8 cellular contexts compared by ENCODE assay signal in genomic region chr1:34742667-34743270, GRCh38. TPM values are rescaled to one million over a fixed set of nuclear protein-coding genes. Genes with fewer than 3 reads are reported as not detected.
DNase-seq lines count a peak whose midpoint lies in the region; ATAC-seq and TF ChIP-seq lines count a peak whose summit lies in the region.

No MANE protein-coding gene starts in this region.

- no peaks in the 10 kb centered on the region for H3K36me3 Mint-ChIP-seq in activated T-cell treated with anti-CD3 and anti-CD28 coated beads, Interleukin-2, amount 50 U/mL, for 24 hours (ENCODE audit: low read depth)
- no peaks in the 10 kb centered on the region for H3K36me3 Mint-ChIP-seq in nephron progenitor cell (ENCODE audit: low read depth)
- H3K36me3 Mint-ChIP-seq in stimulated activated naive B cell treated with anti-CD40 and anti-IgM and Interleukin-4, amounts not matched to agents 10 μg/mL and 1 μg/mL and 100 μg/mL, for 72 hours, result no peaks in the 10 kb centered on the region

- H4K5ac ChIP-seq in IMR-90 (ENCODE audit: low read depth, low read length), result no peak overlapping the region

- TF ChIP-seq RAD21 in IMR-90 (IDR thresholded peaks at IDR 0.05; ENCODE audit: low read length), result peak; percentile 83

- H3K9me3 Mint-ChIP-seq in activated T-cell treated with anti-CD3 and anti-CD28 coated beads, Interleukin-2, amount 50 U/mL, for 24 hours, result no peaks in the 10 kb centered on the region
- no peaks in the 10 kb centered on the region for H3K9me3 Mint-ChIP-seq in nephron progenitor cell
- H3K9me3 Mint-ChIP-seq in stimulated activated naive B cell treated with anti-CD40 and anti-IgM and Interleukin-4, amounts not matched to agents 10 μg/mL and 1 μg/mL and 100 μg/mL, for 72 hours, result no peaks in the 10 kb centered on the region

- H3K23ac ChIP-seq in IMR-90 (ENCODE audit: low read depth, low read length), result no peak overlapping the region

- in situ Hi-C loops in IMR-90 (cut with MboI; ENCODE audit: low sequenced_read_pairs), result loop anchor here (10.0 kb wide), 1 partner anchor 1108 kb away; no protein-coding TSS in a partner anchor

- H3K4me1 ChIP-seq in IMR-90 (ENCODE audit: control insufficient read depth, insufficient read depth, low read length) (no peaks in the 10 kb centered on the region), PC-9 (replicated peaks; ENCODE audit: insufficient read depth) (no peaks in the 10 kb centered on the region)

- H3F3A ChIP-seq in PC-9 (ENCODE audit: insufficient read depth, low read depth), result no peaks in the 10 kb centered on the region

- no peak overlapping the region for H2BK15ac ChIP-seq in IMR-90 (ENCODE audit: low read depth, low read length)

- H3K27me3 Mint-ChIP-seq in activated T-cell treated with anti-CD3 and anti-CD28 coated beads, Interleukin-2, amount 50 U/mL, for 24 hours, result peaks cover 5% of the 10 kb centered on the region
- peaks cover 25% of the 10 kb centered on the region for H3K27me3 Mint-ChIP-seq in nephron progenitor cell (ENCODE audit: low read depth, poor library complexity)
- peaks cover 27 to 44% of the 10 kb centered on the region in 2 donors for H3K27me3 Mint-ChIP-seq in stimulated activated naive B cell treated with anti-CD40 and anti-IgM and Interleukin-4, amounts not matched to agents 10 μg/mL and 1 μg/mL and 100 μg/mL, for 72 hours

- no peak overlapping the region for H3K4ac ChIP-seq in IMR-90 (ENCODE audit: low read depth, low read length)

- no peak overlapping the region for H3K4me3 Mint-ChIP-seq in activated T-cell treated with anti-CD3 and anti-CD28 coated beads, Interleukin-2, amount 50 U/mL, for 24 hours
- no peak overlapping the region for H3K4me3 Mint-ChIP-seq in nephron progenitor cell
- no peak overlapping the region for H3K4me3 Mint-ChIP-seq in stimulated activated naive B cell treated with anti-CD40 and anti-IgM and Interleukin-4, amounts not matched to agents 10 μg/mL and 1 μg/mL and 100 μg/mL, for 72 hours

- DNase-seq in IMR-90 (peak; percentile 41), PC-9 (peak; percentile 48 to 84), fibroblast of gingiva (ENCODE audit: low read depth) (peak; percentile 37), nephron progenitor cell (peak; percentile 95)
- DNase-seq in activated T-cell treated with anti-CD3 and anti-CD28 coated beads, Interleukin-2, amount 50 U/mL, for 24 hours, result peak; percentile 88
- DNase-seq in stimulated activated naive B cell treated with anti-CD40 and anti-IgM and Interleukin-4, amounts not matched to agents 10 μg/mL and 1 μg/mL and 100 μg/mL, for 72 hours, result peak; percentile 69

- no peak overlapping the region for H4K91ac ChIP-seq in IMR-90 (ENCODE audit: insufficient read depth, low read depth, low read length)

- TF ChIP-seq CTCF in 22Rv1 (IDR thresholded peaks at IDR 0.05) (peak; percentile 95), IMR-90 (conservative IDR thresholded peaks at IDR 0.05; ENCODE audit: low read depth, low read length) (peak; percentile 87), PC-9 (conservative IDR thresholded peaks at IDR 0.05) (peak; percentile 92), nephron progenitor cell (IDR thresholded peaks at IDR 0.05) (peak; percentile 97)

- H4K8ac ChIP-seq in IMR-90 (ENCODE audit: low read depth in 2 of 2, low read length in 2 of 2), result no peak overlapping the region

- H3K4me2 ChIP-seq in IMR-90 (ENCODE audit: low read depth, low read length), result no peak overlapping the region
- H3K4me2 ChIP-seq in PC-9, result 0 out of 2 replicates have a peak overlapping the region, but pooled peaks have one; percentile 24

- H3K27ac Mint-ChIP-seq in activated T-cell treated with anti-CD3 and anti-CD28 coated beads, Interleukin-2, amount 50 U/mL, for 24 hours, result no peak overlapping the region
- H3K27ac Mint-ChIP-seq in nephron progenitor cell, result no peak overlapping the region
- no peak overlapping the region for H3K27ac Mint-ChIP-seq in stimulated activated naive B cell treated with anti-CD40 and anti-IgM and Interleukin-4, amounts not matched to agents 10 μg/mL and 1 μg/mL and 100 μg/mL, for 72 hours

- H3K18ac ChIP-seq in IMR-90 (ENCODE audit: low read depth, low read length), result no peak overlapping the region

- no TSS peak for BruUV-seq in IMR-90 (replicated peaks; lab: Mats Ljungman, UMichigan)
- no TSS peak for BruUV-seq in PC-9 (replicated peaks; lab: Mats Ljungman, UMichigan)

- no peak overlapping the region for H3K14ac ChIP-seq in IMR-90 (replicated peaks; ENCODE audit: low read depth, low read length)

- dilution Hi-C loops in IMR-90 (cut with HindIII; ENCODE audit: low sequenced_read_pairs, unreplicated experiment), result no loop called here

- H3K4me1 Mint-ChIP-seq in activated T-cell treated with anti-CD3 and anti-CD28 coated beads, Interleukin-2, amount 50 U/mL, for 24 hours (ENCODE audit: low read depth), result no peaks in the 10 kb centered on the region
- H3K4me1 Mint-ChIP-seq in nephron progenitor cell, result peaks cover 5% of the 10 kb centered on the region
- H3K4me1 Mint-ChIP-seq in stimulated activated naive B cell treated with anti-CD40 and anti-IgM and Interleukin-4, amounts not matched to agents 10 μg/mL and 1 μg/mL and 100 μg/mL, for 72 hours, result peaks cover 0 to 11% of the 10 kb centered on the region in 2 donors

- no peaks in the 10 kb centered on the region for H3K79me2 ChIP-seq in PC-9 (ENCODE audit: low read depth)

- ATAC-seq in GM18502 (IDR thresholded peaks at IDR 0.05; ENCODE audit: poor library complexity, unreplicated experiment), result peak; percentile 62
- ATAC-seq in IMR-90 (ENCODE audit: low read depth), result peak; percentile 99
- peak; percentile 95 to 99 for ATAC-seq in stimulated activated naive B cell treated with anti-CD40 and anti-IgM and Interleukin-4, amounts not matched to agents 10 μg/mL and 1 μg/mL and 100 μg/mL, for 72 hours (replicated peaks)

- no peaks in the 10 kb centered on the region for H3K79me1 ChIP-seq in IMR-90 (ENCODE audit: low read depth in 1 of 2, low read length in 2 of 2)

- H3K4me3 ChIP-seq in IMR-90 (ENCODE audit: insufficient read depth, low read depth, low read length), result no peak overlapping the region
- no peak overlapping the region for H3K4me3 ChIP-seq in PC-9

- no peaks in the 10 kb centered on the region for H3K9me2 ChIP-seq in PC-9 (ENCODE audit: insufficient read depth)

- no peak overlapping the region for H2BK120ac ChIP-seq in IMR-90 (ENCODE audit: low read depth, low read length)

- H2AK9ac ChIP-seq in IMR-90 (replicated peaks; ENCODE audit: low read depth, low read length, poor library complexity), result no peak overlapping the region

- H3K9ac ChIP-seq in IMR-90 (ENCODE audit: low read depth, low read length), result no peak overlapping the region

- no peak for TF ChIP-seq POLR2A in IMR-90 (IDR thresholded peaks at IDR 0.05; ENCODE audit: low read depth, low read length)

- POLR2A ChIA-PET in IMR-90 (lab: Charles Lee; ENCODE audit: unreplicated experiment), result interaction anchor here (0.6 kb wide), 1 partner anchor 1110 kb away, joined by 4 read pairs; no protein-coding TSS in a partner anchor
- POLR2A ChIA-PET in PC-9 (lab: Charles Lee; ENCODE audit: unreplicated experiment), result interaction anchor here (0.6 to 1.0 kb wide), 2 partner anchors 12 to 630 kb away, joined by 3 to 13 read pairs; partner anchors contain the start of gene GJB5

- H3K27ac ChIP-seq in 22Rv1 (no peak overlapping the region), IMR-90 (ENCODE audit: insufficient read depth, low read length) (no peak overlapping the region), PC-9 (no peak overlapping the region)

- H2AK5ac ChIP-seq in IMR-90 (ENCODE audit: low read depth, low read length), result no peak overlapping the region

- H3K36me3 ChIP-seq in IMR-90 (ENCODE audit: control insufficient read depth, insufficient read depth, low read length) (no peaks in the 10 kb centered on the region), PC-9 (ENCODE audit: low read depth) (no peaks in the 10 kb centered on the region)

- WGBS in IMR-90 (ENCODE audit: extremely low coverage in 2 of 2, insufficient read length in 1 of 2), 2 experiments, result 9% methylated on average over 13 of the region's 16 CpGs; no CpG with 5 or more reads in 1 of the 2 experiments

- CTCF ChIA-PET in IMR-90 (lab: Yijun Ruan, JAX) (interaction anchor here (0.6 to 3.3 kb wide), 11 partner anchors 8 to 1447 kb away, joined by 3 to 26 read pairs (median 3); partner anchors contain the start of gene GJB5), PC-9 (lab: Charles Lee) (interaction anchor here (0.5 to 1.7 kb wide), 9 partner anchors 12 to 1109 kb away, joined by 3 to 6 read pairs (median 3); partner anchors contain the start of gene GJB5)

- no peak overlapping the region for H2BK20ac ChIP-seq in IMR-90 (ENCODE audit: low read depth, low read length)

- H3K27me3 ChIP-seq in IMR-90 (ENCODE audit: control insufficient read depth, insufficient read depth, low read length) (peaks cover 3% of the 10 kb centered on the region; the same call in 1 of the 2 replicates), PC-9 (ENCODE audit: insufficient read depth, low read depth) (no peaks in the 10 kb centered on the region)

- no peaks in the 10 kb centered on the region for H3K9me1 ChIP-seq in IMR-90 (ENCODE audit: insufficient read depth, low read length)

- intact Hi-C loops in IMR-90 (cut with micrococcal nuclease) (no loop called here), PC-9 (cut with micrococcal nuclease; ENCODE audit: unreplicated experiment) (loop anchor here (1.0 to 2.0 kb wide), 3 partner anchors 110 to 1109 kb away; no protein-coding TSS in a partner anchor)

- H3K9me3 ChIP-seq in IMR-90 (ENCODE audit: control insufficient read depth, insufficient read depth, low read length), result no peaks in the 10 kb centered on the region
- no peaks in the 10 kb centered on the region for H3K9me3 ChIP-seq in PC-9 (ENCODE audit: insufficient read depth, low read depth)

- no peak overlapping the region for H3K56ac ChIP-seq in IMR-90 (ENCODE audit: extremely low read depth, insufficient read depth, low read length)

- peak overlapping the region; percentile 47 for H2AFZ ChIP-seq in IMR-90 (replicated peaks; ENCODE audit: low read length, poor library complexity)
- H2AFZ ChIP-seq in PC-9, result no peak overlapping the region

- H4K20me1 ChIP-seq in IMR-90 (ENCODE audit: insufficient read depth, low read length) (no peaks in the 10 kb centered on the region), PC-9 (ENCODE audit: insufficient read depth) (no peaks in the 10 kb centered on the region)

- no peak overlapping the region for H2BK5ac ChIP-seq in IMR-90 (ENCODE audit: low read depth, low read length, poor library complexity, severe bottlenecking)

RNA-seq across cellular contexts. Expression of gene GJB5, which starts 12.1 kb away (rescaled TPM):
- not detected in 2 replicates for total RNA-seq in IMR-90 (2012; rRNA removed)
- 0.10 and 0.14 TPM in 2 replicates for polyA plus RNA-seq in IMR-90 (2012; rRNA removed)
- polyA plus RNA-seq in IMR-90 (2012; cell fraction: cytosol; rRNA removed), result 0.08 and 0.22 TPM in 2 replicates
- polyA plus RNA-seq in IMR-90 (2012; cell fraction: nucleus; rRNA removed; ENCODE audit: low replicate concordance), result 0.05 TPM in 1 of 2 replicates, not detected in the other
- total RNA-seq in PC-9 (2021), result 18.1 and 20.0 TPM in 2 replicates

RNA-seq across cellular contexts. Expression of gene GJB4, which starts 16.8 kb away (rescaled TPM):
- not detected in 2 replicates for total RNA-seq in IMR-90 (2012; rRNA removed)
- not detected in 2 replicates for polyA plus RNA-seq in IMR-90 (2012; rRNA removed)
- not detected in 2 replicates for polyA plus RNA-seq in IMR-90 (2012; cell fraction: cytosol; rRNA removed)
- polyA plus RNA-seq in IMR-90 (2012; cell fraction: nucleus; rRNA removed; ENCODE audit: low replicate concordance), result not detected in 2 replicates
- 5.4 and 5.8 TPM in 2 replicates for total RNA-seq in PC-9 (2021)

RNA-seq across cellular contexts. Expression of gene GJB3, which starts 38.2 kb away (rescaled TPM):
- total RNA-seq in IMR-90 (2012; rRNA removed) (not detected in 2 replicates), PC-9 (2021) (58.6 and 63.0 TPM in 2 replicates)
- not detected in 2 replicates for polyA plus RNA-seq in IMR-90 (2012; rRNA removed)
- not detected in 2 replicates for polyA plus RNA-seq in IMR-90 (2012; cell fraction: cytosol; rRNA removed)
- not detected in 2 replicates for polyA plus RNA-seq in IMR-90 (2012; cell fraction: nucleus; rRNA removed; ENCODE audit: low replicate concordance)

RNA-seq across cellular contexts. Expression of gene GJA4, which starts 50.0 kb away (rescaled TPM):
- total RNA-seq in IMR-90 (2012; rRNA removed) (not detected in 2 replicates), PC-9 (2021) (not detected in 2 replicates)
- polyA plus RNA-seq in IMR-90 (2012; rRNA removed), result not detected in 2 replicates
- polyA plus RNA-seq in IMR-90 (2012; cell fraction: cytosol; rRNA removed), result not detected in 2 replicates
- polyA plus RNA-seq in IMR-90 (2012; cell fraction: nucleus; rRNA removed; ENCODE audit: low replicate concordance), result not detected in 2 replicates

Comparison
In these comparisons a context has a peak if more than half of its experiments do, and no peak if none do; other contexts are left out.
1. DNase-seq: peak in every context shown above with its lines; median percentile 95 in nephron progenitor cell; 88 in activated T-cell treated with anti-CD3 and anti-CD28 coated beads, Interleukin-2, amount 50 U/mL, for 24 hours; 69 in stimulated activated naive B cell treated with anti-CD40 and anti-IgM and Interleukin-4, amounts not matched to agents 10 μg/mL and 1 μg/mL and 100 μg/mL, for 72 hours; 66 in PC-9; 41 in IMR-90; 37 in fibroblast of gingiva.
2. RNA of gene GJB5, which starts 12.1 kb away (total RNA-seq): 18.1 to 20.0 TPM in PC-9; not detected in IMR-90; every median in the first group is over 10 times any median in the second.
3. RNA of gene GJB3, which starts 38.2 kb away (total RNA-seq): 58.6 to 63.0 TPM in PC-9; not detected in IMR-90; every median in the first group is over 10 times any median in the second.
4. Peak in every context shown above with its lines, with median percentiles within 50 percentile points of each other: CTCF ChIP-seq and ATAC-seq.